ENCODE assay signal across 1 cellular context in the genomic region with DNA sequence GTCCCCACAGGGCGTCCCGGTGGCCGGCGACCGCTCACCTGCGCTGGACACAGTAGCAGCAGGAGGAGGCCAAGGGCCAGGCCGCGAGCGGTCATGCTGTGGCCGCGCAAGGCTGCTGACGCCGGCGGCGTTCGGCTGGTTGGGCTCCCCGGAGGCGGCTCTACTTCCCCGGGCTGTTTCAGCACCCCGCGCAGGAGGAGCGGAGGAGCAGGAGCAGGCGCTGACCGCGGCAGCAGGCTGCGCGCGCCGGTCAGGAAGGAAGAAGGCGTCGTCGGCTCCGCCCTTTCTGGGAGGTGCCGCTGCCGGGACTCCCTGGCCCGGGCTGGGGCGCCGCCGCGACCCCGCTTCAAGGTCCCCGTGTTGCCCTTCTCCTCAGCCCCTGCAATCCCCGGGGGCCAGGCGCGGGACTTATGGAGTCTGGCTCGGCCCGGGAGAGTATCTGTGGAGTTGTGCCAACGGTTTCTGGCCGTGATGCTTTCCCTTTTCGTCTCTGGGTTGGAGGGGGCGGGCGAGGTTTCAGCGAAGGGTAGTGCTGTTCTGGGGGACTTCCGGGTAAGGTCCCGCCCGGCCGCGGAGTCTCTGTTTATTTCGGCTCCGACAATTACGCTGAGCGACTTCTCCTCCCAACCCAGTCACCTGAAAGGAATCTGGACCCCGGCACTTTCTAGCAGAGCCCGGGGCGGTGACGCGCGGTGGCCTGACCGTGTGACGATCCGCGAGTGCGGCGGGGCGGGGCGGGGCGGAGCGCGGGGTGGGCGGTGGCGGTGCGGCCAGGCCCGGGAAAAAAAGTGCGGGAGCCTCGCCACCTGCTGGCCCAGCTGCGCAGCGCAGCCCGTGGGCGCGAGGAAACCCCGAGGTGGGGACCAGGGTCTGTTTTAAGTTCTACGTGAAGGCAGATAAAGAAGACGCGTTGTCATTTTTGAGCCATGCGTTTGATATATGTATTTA.
A peak's percentile ranks its signal among the peaks of the same experiment; 100 is the strongest.
TF ChIP-seq lines count a peak whose summit lies in the region.

A gene (minus strand): TSS at position 258 of the 948 bp plus-strand sequence. CDS start 163 bp downstream, at position 95.

TF ChIP-seq in HepG2, 621 proteins besides CTCF, POLR2A, EP300 and RAD21 (continued from another document and continues in another):
- TF ChIP-seq ELF4 (CRISPR knock-in tag; IDR thresholded peaks at IDR 0.05; ENCODE audit: borderline replicate concordance) (peak; percentile 90; the same call in 1 of the 2 replicates), CREB1 (IDR thresholded peaks at IDR 0.05) (peak; percentile 75), CREB1 (CRISPR knock-in tag; IDR thresholded peaks at IDR 0.05) (peak; percentile 76), MZF1 (CRISPR knock-in tag; IDR thresholded peaks at IDR 0.05; ENCODE audit: borderline replicate concordance) (no peak), ZNF713 (CRISPR knock-in tag; IDR thresholded peaks at IDR 0.05) (no peak), ZNF746 (CRISPR knock-in tag; IDR thresholded peaks at IDR 0.05) (no peak; the same call in 1 of the 2 replicates), RFX1 (IDR thresholded peaks at IDR 0.05) (no peak), HNF4G (IDR thresholded peaks at IDR 0.05; ENCODE audit: borderline replicate concordance, low read depth, low read length) (peak; percentile 11; the same call in 1 of the 2 replicates), HNF4G (CRISPR knock-in tag; IDR thresholded peaks at IDR 0.05; ENCODE audit: borderline replicate concordance, low read depth) (no peak; the same call in 1 of the 2 replicates), ZNF615 (CRISPR knock-in tag; IDR thresholded peaks at IDR 0.05; ENCODE audit: borderline replicate concordance) (0 out of 2 replicates have a peak, but pooled peaks have one; percentile 64), SOX5 (CRISPR knock-in tag; IDR thresholded peaks at IDR 0.05; ENCODE audit: borderline replicate concordance) (peak; percentile 7; the same call in 1 of the 2 replicates), ZNF577 (CRISPR knock-in tag; IDR thresholded peaks at IDR 0.05; ENCODE audit: borderline replicate concordance, low read depth) (no peak), ZNF816 (CRISPR knock-in tag; IDR thresholded peaks at IDR 0.05; ENCODE audit: borderline replicate concordance) (no peak; the same call in 1 of the 2 replicates), MTA3 (CRISPR knock-in tag; IDR thresholded peaks at IDR 0.05) (no peak), GFI1 (CRISPR knock-in tag; IDR thresholded peaks at IDR 0.05; ENCODE audit: borderline replicate concordance) (peak; percentile 69; the same call in 1 of the 2 replicates), ZNF343 (CRISPR knock-in tag; IDR thresholded peaks at IDR 0.05) (no peak), ZNF776 (CRISPR knock-in tag; IDR thresholded peaks at IDR 0.05) (peak; percentile 73; the same call in 1 of the 2 replicates), HNRNPLL (IDR thresholded peaks at IDR 0.05; ENCODE audit: low read depth, low read length, poor library complexity, severe bottlenecking) (peak; percentile 88), ZNF589 (CRISPR knock-in tag; conservative IDR thresholded peaks at IDR 0.05) (no peak), SOX6 (IDR thresholded peaks at IDR 0.05) (no peak), SOX6 (CRISPR knock-in tag; IDR thresholded peaks at IDR 0.05) (peak; percentile 54), ZNF251 (CRISPR knock-in tag; IDR thresholded peaks at IDR 0.05) (no peak), ZNF558 (CRISPR knock-in tag; IDR thresholded peaks at IDR 0.05; ENCODE audit: borderline replicate concordance) (peak; percentile 80; the same call in 1 of the 2 replicates), ZSCAN12 (CRISPR knock-in tag; IDR thresholded peaks at IDR 0.05) (no peak), ZNF468 (CRISPR knock-in tag; IDR thresholded peaks at IDR 0.05) (no peak), ZNF777 (CRISPR knock-in tag; IDR thresholded peaks at IDR 0.05) (peak; percentile 55; the same call in 1 of the 2 replicates), ZNF263 (CRISPR knock-in tag; IDR thresholded peaks at IDR 0.05) (peak; percentile 50), SRSF1 (optimal IDR thresholded peaks at IDR 0.05; ENCODE audit: low read depth, low read length) (peak; percentile 81), ZNF335 (CRISPR knock-in tag; IDR thresholded peaks at IDR 0.05) (no peak), ZNF549 (CRISPR knock-in tag; IDR thresholded peaks at IDR 0.05) (no peak), TOE1 (CRISPR knock-in tag; IDR thresholded peaks at IDR 0.05) (no peak), REPIN1 (CRISPR knock-in tag; IDR thresholded peaks at IDR 0.05; ENCODE audit: borderline replicate concordance, low read depth) (peak; percentile 46; the same call in 1 of the 2 replicates), HOXA5 (CRISPR knock-in tag; IDR thresholded peaks at IDR 0.05) (no peak; the same call in none of the 2 replicates), ZBTB42 (CRISPR knock-in tag; IDR thresholded peaks at IDR 0.05) (0 out of 2 replicates have a peak, but pooled peaks have one; percentile 36), WIZ (CRISPR knock-in tag; IDR thresholded peaks at IDR 0.05) (peak; percentile 42; the same call in 1 of the 2 replicates), PTBP1 (IDR thresholded peaks at IDR 0.05; ENCODE audit: low read depth, low read length, poor library complexity, severe bottlenecking) (no peak), ATM (IDR thresholded peaks at IDR 0.05; ENCODE audit: borderline replicate concordance) (no peak), ZNF530 (CRISPR knock-in tag; IDR thresholded peaks at IDR 0.05; ENCODE audit: low read depth) (no peak), NFIB (CRISPR knock-in tag; IDR thresholded peaks at IDR 0.05; ENCODE audit: borderline replicate concordance) (no peak), ZNF253 (CRISPR knock-in tag; IDR thresholded peaks at IDR 0.05; ENCODE audit: borderline replicate concordance) (no peak), SYNCRIP (IDR thresholded peaks at IDR 0.05; ENCODE audit: insufficient read depth, low read depth, low read length) (no peak), HDAC1 (CRISPR knock-in tag; IDR thresholded peaks at IDR 0.05) (peak; percentile 70), TCF12 (IDR thresholded peaks at IDR 0.05) (no peak), TCF12 (CRISPR knock-in tag; IDR thresholded peaks at IDR 0.05) (no peak), ZNF678 (CRISPR knock-in tag; IDR thresholded peaks at IDR 0.05) (0 out of 2 replicates have a peak, but pooled peaks have one; percentile 14), IKZF4 (CRISPR knock-in tag; IDR thresholded peaks at IDR 0.05; ENCODE audit: borderline replicate concordance, low read depth, not compliant biosample characterization) (peak; percentile 81)
- TF ChIP-seq, protein P1, sequence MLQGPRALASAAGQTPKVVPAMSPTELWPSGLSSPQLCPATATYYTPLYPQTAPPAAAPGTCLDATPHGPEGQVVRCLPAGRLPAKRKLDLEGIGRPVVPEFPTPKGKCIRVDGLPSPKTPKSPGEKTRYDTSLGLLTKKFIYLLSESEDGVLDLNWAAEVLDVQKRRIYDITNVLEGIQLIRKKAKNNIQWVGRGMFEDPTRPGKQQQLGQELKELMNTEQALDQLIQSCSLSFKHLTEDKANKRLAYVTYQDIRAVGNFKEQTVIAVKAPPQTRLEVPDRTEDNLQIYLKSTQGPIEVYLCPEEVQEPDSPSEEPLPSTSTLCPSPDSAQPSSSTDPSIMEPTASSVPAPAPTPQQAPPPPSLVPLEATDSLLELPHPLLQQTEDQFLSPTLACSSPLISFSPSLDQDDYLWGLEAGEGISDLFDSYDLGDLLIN (CRISPR knock-in tag; IDR thresholded peaks at IDR 0.05; ENCODE audit: borderline replicate concordance), result no peak; the same call in 1 of the 2 replicates
- TF ChIP-seq, protein P2, sequence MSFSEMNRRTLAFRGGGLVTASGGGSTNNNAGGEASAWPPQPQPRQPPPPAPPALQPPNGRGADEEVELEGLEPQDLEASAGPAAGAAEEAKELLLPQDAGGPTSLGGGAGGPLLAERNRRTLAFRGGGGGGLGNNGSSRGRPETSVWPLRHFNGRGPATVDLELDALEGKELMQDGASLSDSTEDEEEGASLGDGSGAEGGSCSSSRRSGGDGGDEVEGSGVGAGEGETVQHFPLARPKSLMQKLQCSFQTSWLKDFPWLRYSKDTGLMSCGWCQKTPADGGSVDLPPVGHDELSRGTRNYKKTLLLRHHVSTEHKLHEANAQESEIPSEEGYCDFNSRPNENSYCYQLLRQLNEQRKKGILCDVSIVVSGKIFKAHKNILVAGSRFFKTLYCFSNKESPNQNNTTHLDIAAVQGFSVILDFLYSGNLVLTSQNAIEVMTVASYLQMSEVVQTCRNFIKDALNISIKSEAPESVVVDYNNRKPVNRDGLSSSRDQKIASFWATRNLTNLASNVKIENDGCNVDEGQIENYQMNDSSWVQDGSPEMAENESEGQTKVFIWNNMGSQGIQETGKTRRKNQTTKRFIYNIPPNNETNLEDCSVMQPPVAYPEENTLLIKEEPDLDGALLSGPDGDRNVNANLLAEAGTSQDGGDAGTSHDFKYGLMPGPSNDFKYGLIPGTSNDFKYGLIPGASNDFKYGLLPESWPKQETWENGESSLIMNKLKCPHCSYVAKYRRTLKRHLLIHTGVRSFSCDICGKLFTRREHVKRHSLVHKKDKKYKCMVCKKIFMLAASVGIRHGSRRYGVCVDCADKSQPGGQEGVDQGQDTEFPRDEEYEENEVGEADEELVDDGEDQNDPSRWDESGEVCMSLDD (CRISPR knock-in tag; IDR thresholded peaks at IDR 0.05; ENCODE audit: borderline replicate concordance), result 0 out of 2 replicates have a peak, but pooled peaks have one; percentile 42
- TF ChIP-seq, protein P3, sequence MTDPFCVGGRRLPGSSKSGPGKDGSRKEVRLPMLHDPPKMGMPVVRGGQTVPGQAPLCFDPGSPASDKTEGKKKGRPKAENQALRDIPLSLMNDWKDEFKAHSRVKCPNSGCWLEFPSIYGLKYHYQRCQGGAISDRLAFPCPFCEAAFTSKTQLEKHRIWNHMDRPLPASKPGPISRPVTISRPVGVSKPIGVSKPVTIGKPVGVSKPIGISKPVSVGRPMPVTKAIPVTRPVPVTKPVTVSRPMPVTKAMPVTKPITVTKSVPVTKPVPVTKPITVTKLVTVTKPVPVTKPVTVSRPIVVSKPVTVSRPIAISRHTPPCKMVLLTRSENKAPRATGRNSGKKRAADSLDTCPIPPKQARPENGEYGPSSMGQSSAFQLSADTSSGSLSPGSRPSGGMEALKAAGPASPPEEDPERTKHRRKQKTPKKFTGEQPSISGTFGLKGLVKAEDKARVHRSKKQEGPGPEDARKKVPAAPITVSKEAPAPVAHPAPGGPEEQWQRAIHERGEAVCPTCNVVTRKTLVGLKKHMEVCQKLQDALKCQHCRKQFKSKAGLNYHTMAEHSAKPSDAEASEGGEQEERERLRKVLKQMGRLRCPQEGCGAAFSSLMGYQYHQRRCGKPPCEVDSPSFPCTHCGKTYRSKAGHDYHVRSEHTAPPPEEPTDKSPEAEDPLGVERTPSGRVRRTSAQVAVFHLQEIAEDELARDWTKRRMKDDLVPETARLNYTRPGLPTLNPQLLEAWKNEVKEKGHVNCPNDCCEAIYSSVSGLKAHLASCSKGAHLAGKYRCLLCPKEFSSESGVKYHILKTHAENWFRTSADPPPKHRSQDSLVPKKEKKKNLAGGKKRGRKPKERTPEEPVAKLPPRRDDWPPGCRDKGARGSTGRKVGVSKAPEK (CRISPR knock-in tag; IDR thresholded peaks at IDR 0.05; ENCODE audit: borderline replicate concordance), result no peak
- TF ChIP-seq, protein P4, sequence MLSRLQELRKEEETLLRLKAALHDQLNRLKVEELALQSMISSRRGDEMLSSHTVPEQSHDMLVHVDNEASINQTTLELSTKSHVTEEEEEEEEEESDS (CRISPR knock-in tag; IDR thresholded peaks at IDR 0.05; ENCODE audit: borderline replicate concordance), result no peak
- TF ChIP-seq, protein P5, sequence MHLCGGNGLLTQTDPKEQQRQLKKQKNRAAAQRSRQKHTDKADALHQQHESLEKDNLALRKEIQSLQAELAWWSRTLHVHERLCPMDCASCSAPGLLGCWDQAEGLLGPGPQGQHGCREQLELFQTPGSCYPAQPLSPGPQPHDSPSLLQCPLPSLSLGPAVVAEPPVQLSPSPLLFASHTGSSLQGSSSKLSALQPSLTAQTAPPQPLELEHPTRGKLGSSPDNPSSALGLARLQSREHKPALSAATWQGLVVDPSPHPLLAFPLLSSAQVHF (CRISPR knock-in tag; IDR thresholded peaks at IDR 0.05), result no peak
- TF ChIP-seq, protein P6, sequence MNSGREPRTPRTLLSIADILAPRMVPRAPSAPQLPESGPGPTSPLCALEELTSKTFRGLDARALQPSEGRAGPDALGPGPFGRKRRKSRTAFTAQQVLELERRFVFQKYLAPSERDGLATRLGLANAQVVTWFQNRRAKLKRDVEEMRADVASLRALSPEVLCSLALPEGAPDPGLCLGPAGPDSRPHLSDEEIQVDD (CRISPR knock-in tag; IDR thresholded peaks at IDR 0.05; ENCODE audit: borderline replicate concordance), result no peak
- TF ChIP-seq, protein P7, sequence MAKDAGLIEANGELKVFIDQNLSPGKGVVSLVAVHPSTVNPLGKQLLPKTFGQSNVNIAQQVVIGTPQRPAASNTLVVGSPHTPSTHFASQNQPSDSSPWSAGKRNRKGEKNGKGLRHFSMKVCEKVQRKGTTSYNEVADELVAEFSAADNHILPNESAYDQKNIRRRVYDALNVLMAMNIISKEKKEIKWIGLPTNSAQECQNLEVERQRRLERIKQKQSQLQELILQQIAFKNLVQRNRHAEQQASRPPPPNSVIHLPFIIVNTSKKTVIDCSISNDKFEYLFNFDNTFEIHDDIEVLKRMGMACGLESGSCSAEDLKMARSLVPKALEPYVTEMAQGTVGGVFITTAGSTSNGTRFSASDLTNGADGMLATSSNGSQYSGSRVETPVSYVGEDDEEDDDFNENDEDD (CRISPR knock-in tag; IDR thresholded peaks at IDR 0.05; ENCODE audit: borderline replicate concordance), result peak; percentile 49; the same call in 1 of the 2 replicates
- TF ChIP-seq, protein P8, sequence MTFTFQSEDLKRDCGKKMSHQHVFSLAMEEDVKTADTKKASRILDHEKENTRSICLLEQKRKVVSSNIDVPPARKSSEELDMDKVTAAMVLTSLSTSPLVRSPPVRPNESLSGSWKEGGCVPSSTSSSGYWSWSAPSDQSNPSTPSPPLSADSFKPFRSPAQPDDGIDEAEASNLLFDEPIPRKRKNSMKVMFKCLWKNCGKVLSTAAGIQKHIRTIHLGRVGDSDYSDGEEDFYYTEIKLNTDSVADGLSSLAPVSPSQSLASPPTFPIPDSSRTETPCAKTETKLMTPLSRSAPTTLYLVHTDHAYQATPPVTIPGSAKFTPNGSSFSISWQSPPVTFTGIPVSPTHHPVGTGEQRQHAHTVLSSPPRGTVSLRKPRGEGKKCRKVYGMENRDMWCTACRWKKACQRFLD (CRISPR knock-in tag; IDR thresholded peaks at IDR 0.05; ENCODE audit: borderline replicate concordance), result 0 out of 2 replicates have a peak, but pooled peaks have one; percentile 54
- TF ChIP-seq, protein P9, sequence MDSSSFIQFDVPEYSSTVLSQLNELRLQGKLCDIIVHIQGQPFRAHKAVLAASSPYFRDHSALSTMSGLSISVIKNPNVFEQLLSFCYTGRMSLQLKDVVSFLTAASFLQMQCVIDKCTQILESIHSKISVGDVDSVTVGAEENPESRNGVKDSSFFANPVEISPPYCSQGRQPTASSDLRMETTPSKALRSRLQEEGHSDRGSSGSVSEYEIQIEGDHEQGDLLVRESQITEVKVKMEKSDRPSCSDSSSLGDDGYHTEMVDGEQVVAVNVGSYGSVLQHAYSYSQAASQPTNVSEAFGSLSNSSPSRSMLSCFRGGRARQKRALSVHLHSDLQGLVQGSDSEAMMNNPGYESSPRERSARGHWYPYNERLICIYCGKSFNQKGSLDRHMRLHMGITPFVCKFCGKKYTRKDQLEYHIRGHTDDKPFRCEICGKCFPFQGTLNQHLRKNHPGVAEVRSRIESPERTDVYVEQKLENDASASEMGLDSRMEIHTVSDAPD (CRISPR knock-in tag; IDR thresholded peaks at IDR 0.05), result no peak
